Comparison of ENCODE assay signal across 2 cellular contexts in the genomic region with DNA sequence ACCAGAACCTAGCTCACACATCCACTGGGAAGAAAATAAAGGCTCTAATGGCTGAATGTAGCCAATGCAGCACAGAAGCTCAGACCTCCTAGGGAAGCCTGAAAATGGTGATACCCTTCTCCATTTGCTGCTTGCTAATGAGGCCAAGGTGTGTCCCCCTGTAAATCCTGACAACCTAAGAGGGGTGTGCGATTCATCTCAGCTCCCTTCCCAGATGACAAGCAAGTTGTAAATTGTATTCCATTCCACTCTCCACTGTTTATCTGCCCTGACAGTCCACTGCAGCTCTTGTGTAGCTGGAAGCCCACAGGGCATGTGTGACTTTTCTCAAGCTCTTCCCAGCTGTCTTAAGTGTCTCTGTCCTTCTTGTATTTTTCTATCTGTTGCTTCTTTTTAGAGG.
TF ChIP-seq lines count a peak whose summit lies in the region.

No MANE protein-coding gene starts in this region.

TF ChIP-seq in GM23338, 12 proteins besides CTCF, POLR2A, EP300 and RAD21:
- no peak for TF ChIP-seq EZH2 (IDR thresholded peaks at IDR 0.05; ENCODE audit: low read depth, unreplicated experiment)
- TF ChIP-seq NANOG (IDR thresholded peaks at IDR 0.05; ENCODE audit: borderline replicate concordance) = no peak
- no peak for TF ChIP-seq ZNF331 (CRISPR knock-in tag; IDR thresholded peaks at IDR 0.05; ENCODE audit: low read depth)
- TF ChIP-seq POLR2AphosphoS5 (IDR thresholded peaks at IDR 0.05; ENCODE audit: low read depth) = no peak
- TF ChIP-seq, protein P1, sequence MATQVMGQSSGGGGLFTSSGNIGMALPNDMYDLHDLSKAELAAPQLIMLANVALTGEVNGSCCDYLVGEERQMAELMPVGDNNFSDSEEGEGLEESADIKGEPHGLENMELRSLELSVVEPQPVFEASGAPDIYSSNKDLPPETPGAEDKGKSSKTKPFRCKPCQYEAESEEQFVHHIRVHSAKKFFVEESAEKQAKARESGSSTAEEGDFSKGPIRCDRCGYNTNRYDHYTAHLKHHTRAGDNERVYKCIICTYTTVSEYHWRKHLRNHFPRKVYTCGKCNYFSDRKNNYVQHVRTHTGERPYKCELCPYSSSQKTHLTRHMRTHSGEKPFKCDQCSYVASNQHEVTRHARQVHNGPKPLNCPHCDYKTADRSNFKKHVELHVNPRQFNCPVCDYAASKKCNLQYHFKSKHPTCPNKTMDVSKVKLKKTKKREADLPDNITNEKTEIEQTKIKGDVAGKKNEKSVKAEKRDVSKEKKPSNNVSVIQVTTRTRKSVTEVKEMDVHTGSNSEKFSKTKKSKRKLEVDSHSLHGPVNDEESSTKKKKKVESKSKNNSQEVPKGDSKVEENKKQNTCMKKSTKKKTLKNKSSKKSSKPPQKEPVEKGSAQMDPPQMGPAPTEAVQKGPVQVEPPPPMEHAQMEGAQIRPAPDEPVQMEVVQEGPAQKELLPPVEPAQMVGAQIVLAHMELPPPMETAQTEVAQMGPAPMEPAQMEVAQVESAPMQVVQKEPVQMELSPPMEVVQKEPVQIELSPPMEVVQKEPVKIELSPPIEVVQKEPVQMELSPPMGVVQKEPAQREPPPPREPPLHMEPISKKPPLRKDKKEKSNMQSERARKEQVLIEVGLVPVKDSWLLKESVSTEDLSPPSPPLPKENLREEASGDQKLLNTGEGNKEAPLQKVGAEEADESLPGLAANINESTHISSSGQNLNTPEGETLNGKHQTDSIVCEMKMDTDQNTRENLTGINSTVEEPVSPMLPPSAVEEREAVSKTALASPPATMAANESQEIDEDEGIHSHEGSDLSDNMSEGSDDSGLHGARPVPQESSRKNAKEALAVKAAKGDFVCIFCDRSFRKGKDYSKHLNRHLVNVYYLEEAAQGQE (IDR thresholded peaks at IDR 0.05; ENCODE audit: unreplicated experiment) = no peak
- no peak for TF ChIP-seq EZH2phosphoT487 (IDR thresholded peaks at IDR 0.05; ENCODE audit: unreplicated experiment)
- TF ChIP-seq ZNF114 (CRISPR knock-in tag; IDR thresholded peaks at IDR 0.05) = no peak
- TF ChIP-seq, protein P2, sequence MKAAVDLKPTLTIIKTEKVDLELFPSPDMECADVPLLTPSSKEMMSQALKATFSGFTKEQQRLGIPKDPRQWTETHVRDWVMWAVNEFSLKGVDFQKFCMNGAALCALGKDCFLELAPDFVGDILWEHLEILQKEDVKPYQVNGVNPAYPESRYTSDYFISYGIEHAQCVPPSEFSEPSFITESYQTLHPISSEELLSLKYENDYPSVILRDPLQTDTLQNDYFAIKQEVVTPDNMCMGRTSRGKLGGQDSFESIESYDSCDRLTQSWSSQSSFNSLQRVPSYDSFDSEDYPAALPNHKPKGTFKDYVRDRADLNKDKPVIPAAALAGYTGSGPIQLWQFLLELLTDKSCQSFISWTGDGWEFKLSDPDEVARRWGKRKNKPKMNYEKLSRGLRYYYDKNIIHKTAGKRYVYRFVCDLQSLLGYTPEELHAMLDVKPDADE (IDR thresholded peaks at IDR 0.05) = no peak
- no peak for TF ChIP-seq STAT1 (IDR thresholded peaks at IDR 0.05; ENCODE audit: unreplicated experiment)
TF ChIP-seq in GM23338: peak in this region for 0.

TF ChIP-seq in IMR-90, 13 proteins besides CTCF, POLR2A, EP300 and RAD21:
- TF ChIP-seq MAFK (IDR thresholded peaks at IDR 0.05; ENCODE audit: low read depth, low read length) (no peak), MAZ (IDR thresholded peaks at IDR 0.05; ENCODE audit: borderline replicate concordance, low read depth, low read length) (no peak), CHD1 (IDR thresholded peaks at IDR 0.05; ENCODE audit: low read depth, low read length) (no peak), BHLHE40 (IDR thresholded peaks at IDR 0.05; ENCODE audit: low read depth, low read length) (no peak), RCOR1 (IDR thresholded peaks at IDR 0.05; ENCODE audit: insufficient replicate concordance, low read length) (no peak), FOS (IDR thresholded peaks at IDR 0.05; ENCODE audit: low read depth, low read length) (no peak), NFE2L2 (IDR thresholded peaks at IDR 0.05; ENCODE audit: low read depth, low read length) (no peak), SMC3 (IDR thresholded peaks at IDR 0.05; ENCODE audit: low read depth, low read length) (no peak), RFX5 (IDR thresholded peaks at IDR 0.05; ENCODE audit: low read depth, low read length) (no peak), MXI1 (IDR thresholded peaks at IDR 0.05; ENCODE audit: borderline replicate concordance, low read depth, low read length) (no peak), CEBPB (IDR thresholded peaks at IDR 0.05; ENCODE audit: low read depth, low read length) (no peak)
- TF ChIP-seq, protein P3, sequence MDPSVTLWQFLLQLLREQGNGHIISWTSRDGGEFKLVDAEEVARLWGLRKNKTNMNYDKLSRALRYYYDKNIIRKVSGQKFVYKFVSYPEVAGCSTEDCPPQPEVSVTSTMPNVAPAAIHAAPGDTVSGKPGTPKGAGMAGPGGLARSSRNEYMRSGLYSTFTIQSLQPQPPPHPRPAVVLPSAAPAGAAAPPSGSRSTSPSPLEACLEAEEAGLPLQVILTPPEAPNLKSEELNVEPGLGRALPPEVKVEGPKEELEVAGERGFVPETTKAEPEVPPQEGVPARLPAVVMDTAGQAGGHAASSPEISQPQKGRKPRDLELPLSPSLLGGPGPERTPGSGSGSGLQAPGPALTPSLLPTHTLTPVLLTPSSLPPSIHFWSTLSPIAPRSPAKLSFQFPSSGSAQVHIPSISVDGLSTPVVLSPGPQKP (IDR thresholded peaks at IDR 0.05; ENCODE audit: borderline replicate concordance, low read depth, low read length) = no peak
- TF ChIP-seq, protein P4, sequence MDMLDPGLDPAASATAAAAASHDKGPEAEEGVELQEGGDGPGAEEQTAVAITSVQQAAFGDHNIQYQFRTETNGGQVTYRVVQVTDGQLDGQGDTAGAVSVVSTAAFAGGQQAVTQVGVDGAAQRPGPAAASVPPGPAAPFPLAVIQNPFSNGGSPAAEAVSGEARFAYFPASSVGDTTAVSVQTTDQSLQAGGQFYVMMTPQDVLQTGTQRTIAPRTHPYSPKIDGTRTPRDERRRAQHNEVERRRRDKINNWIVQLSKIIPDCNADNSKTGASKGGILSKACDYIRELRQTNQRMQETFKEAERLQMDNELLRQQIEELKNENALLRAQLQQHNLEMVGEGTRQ (IDR thresholded peaks at IDR 0.05; ENCODE audit: low read depth, low read length) = no peak
TF ChIP-seq in IMR-90: peak in this region for 0.
